Comparison of ENCODE assay signal across 15 cellular contexts in genomic region chr2:112048236-112048592, GRCh38. TPM values are rescaled to one million over a fixed set of nuclear protein-coding genes. Genes with fewer than 3 reads are reported as not detected.
DNase-seq lines count a peak whose midpoint lies in the region; ATAC-seq and TF ChIP-seq lines count a peak whose summit lies in the region.
"Had no signal": no experiment of that assay in that cellular context is flagged by ENCODE, and none has a peak within 500 bp of the region (broad histone marks: within the 10 kb centered on the region; RNA-seq: fewer than 3 reads in every experiment).

No MANE protein-coding gene starts in this region.

- ATAC-seq in Right ventricle myocardium inferior (no peak), thoracic aorta (ENCODE audit: insufficient number of reproducible peaks, low FRiP score, low read depth) (no peak), GM19328 (IDR thresholded peaks at IDR 0.05; ENCODE audit: unreplicated experiment) (no peak), foreskin keratinocyte (no peak)

- H3K4me3 ChIP-seq in cardiac muscle cell (no peak overlapping the region), HUES64 (ENCODE audit: low read length) (no peak overlapping the region), right atrium auricular region (no peak overlapping the region), thoracic aorta (no peak overlapping the region)
- H3K4me3 ChIP-seq: GM23248, PC-9, SJCRH30 had no signal

- intact Hi-C loops in Right ventricle myocardium inferior (cut with DNase I), result loop anchor here (1.0 kb wide), 2 partner anchors 150 to 161 kb away; partner anchors contain the start of gene MERTK

- H3K27me3 ChIP-seq in cardiac muscle cell (no peaks in the 10 kb centered on the region), HUES64 (ENCODE audit: insufficient read depth, low read length) (no peaks in the 10 kb centered on the region; the same call in 1 of the 2 replicates), right atrium auricular region (no peaks in the 10 kb centered on the region), thoracic aorta (replicated peaks; ENCODE audit: insufficient read depth) (no peaks in the 10 kb centered on the region), foreskin keratinocyte (peaks cover 8% of the 10 kb centered on the region)
- H3K27me3 ChIP-seq: SJCRH30 had no signal

- H3K4me1 ChIP-seq in cardiac muscle cell (ENCODE audit: low read depth) (peaks cover 13% of the 10 kb centered on the region), HUES64 (ENCODE audit: insufficient read depth, low read length) (peaks cover 16% of the 10 kb centered on the region), right atrium auricular region (peaks cover 0 to 18% of the 10 kb centered on the region in 2 donors), thoracic aorta (ENCODE audit: control insufficient read depth in 1 of 2, low read depth in 2 of 2) (peaks cover 11 to 18% of the 10 kb centered on the region in 2 donors), foreskin keratinocyte (no peaks in the 10 kb centered on the region)

- TF ChIP-seq CTCF in cardiac muscle cell (IDR thresholded peaks at IDR 0.05; ENCODE audit: low read depth, low read length) (no peak), right atrium auricular region (IDR thresholded peaks at IDR 0.05) (no peak), thoracic aorta (IDR thresholded peaks at IDR 0.05) (no peak), foreskin keratinocyte (conservative IDR thresholded peaks at IDR 0.05) (no peak)

- 22% methylated on average over 4 of the region's 4 CpGs for WGBS in HUES64

- H3K36me3 ChIP-seq in cardiac muscle cell (no peaks in the 10 kb centered on the region), HUES64 (ENCODE audit: insufficient read depth, low read length) (no peaks in the 10 kb centered on the region), right atrium auricular region (no peaks in the 10 kb centered on the region), thoracic aorta (no peaks in the 10 kb centered on the region)
- H3K36me3 ChIP-seq: SJCRH30 had no signal

- no peaks in the 10 kb centered on the region for H3K9me3 ChIP-seq in cardiac muscle cell (ENCODE audit: low read depth)
- peaks cover 10% of the 10 kb centered on the region; the same call in 1 of the 2 replicates for H3K9me3 ChIP-seq in HUES64 (ENCODE audit: insufficient read depth, low read depth, low read length)
- peaks cover 0 to 6% of the 10 kb centered on the region in 2 donors for H3K9me3 ChIP-seq in right atrium auricular region
- H3K9me3 ChIP-seq in thoracic aorta, result peaks cover 8% of the 10 kb centered on the region

- H3K27ac ChIP-seq in cardiac muscle cell, result peak overlapping the region; percentile 78
- H3K27ac ChIP-seq in HUES64 (ENCODE audit: low read depth, low read length), result peak overlapping the region; percentile 76; the same call in 1 of the 2 replicates
- H3K27ac ChIP-seq in right atrium auricular region, result peak overlapping the region; percentile 15 to 60
- H3K27ac ChIP-seq in thoracic aorta, result peak overlapping the region; percentile 3 to 52
- H3K27ac ChIP-seq in foreskin keratinocyte, result no peak overlapping the region
- H3K27ac ChIP-seq: GM23248, PC-9, RWPE1, SJCRH30 had no signal

- DNase-seq in cardiac muscle cell (ENCODE audit: low read depth in 1 of 2, low spot score in 1 of 2), result no peak
- no peak for DNase-seq in Right ventricle myocardium inferior (ENCODE audit: missing footprints)
- DNase-seq in right atrium auricular region (ENCODE audit: low spot score), result no peak
- DNase-seq in thoracic aorta (ENCODE audit: low spot score), result no peak
- no peak for DNase-seq in foreskin keratinocyte
- no peak for DNase-seq in islet precursor cell
- DNase-seq: 8988T, NCI-H1417 treated with DMSO at 0.1 percent for 48 hours, NCI-H1930 had no signal

- H3K9ac ChIP-seq in HUES64 (ENCODE audit: low read depth, low read length), result no peak overlapping the region
- H3K9ac ChIP-seq: GM23248 had no signal

RNA-seq across cellular contexts. Expression of gene TMEM87B, which starts 6.9 kb away (rescaled TPM):
- total RNA-seq in cardiac muscle cell (4.6 and 7.3 TPM in 2 replicates), Right ventricle myocardium inferior (6.5 TPM), right atrium auricular region (1 to 10 TPM; 7.7 to 8.8 TPM), thoracic aorta (10 to 100 TPM; 26.1 to 35.3 TPM), foreskin keratinocyte (28.1 and 36.1 TPM in 2 replicates)
- polyA plus RNA-seq in cardiac muscle cell (12.1 and 14.2 TPM in 2 replicates), foreskin keratinocyte (9.8 and 10.2 TPM in 2 replicates)
- 8.9 TPM for polyA plus RNA-seq in HUES64 (2013, experiment 1 of 2)
- 10.2 TPM for polyA plus RNA-seq in HUES64 (2013, experiment 2 of 2)
